In the genomic region with DNA sequence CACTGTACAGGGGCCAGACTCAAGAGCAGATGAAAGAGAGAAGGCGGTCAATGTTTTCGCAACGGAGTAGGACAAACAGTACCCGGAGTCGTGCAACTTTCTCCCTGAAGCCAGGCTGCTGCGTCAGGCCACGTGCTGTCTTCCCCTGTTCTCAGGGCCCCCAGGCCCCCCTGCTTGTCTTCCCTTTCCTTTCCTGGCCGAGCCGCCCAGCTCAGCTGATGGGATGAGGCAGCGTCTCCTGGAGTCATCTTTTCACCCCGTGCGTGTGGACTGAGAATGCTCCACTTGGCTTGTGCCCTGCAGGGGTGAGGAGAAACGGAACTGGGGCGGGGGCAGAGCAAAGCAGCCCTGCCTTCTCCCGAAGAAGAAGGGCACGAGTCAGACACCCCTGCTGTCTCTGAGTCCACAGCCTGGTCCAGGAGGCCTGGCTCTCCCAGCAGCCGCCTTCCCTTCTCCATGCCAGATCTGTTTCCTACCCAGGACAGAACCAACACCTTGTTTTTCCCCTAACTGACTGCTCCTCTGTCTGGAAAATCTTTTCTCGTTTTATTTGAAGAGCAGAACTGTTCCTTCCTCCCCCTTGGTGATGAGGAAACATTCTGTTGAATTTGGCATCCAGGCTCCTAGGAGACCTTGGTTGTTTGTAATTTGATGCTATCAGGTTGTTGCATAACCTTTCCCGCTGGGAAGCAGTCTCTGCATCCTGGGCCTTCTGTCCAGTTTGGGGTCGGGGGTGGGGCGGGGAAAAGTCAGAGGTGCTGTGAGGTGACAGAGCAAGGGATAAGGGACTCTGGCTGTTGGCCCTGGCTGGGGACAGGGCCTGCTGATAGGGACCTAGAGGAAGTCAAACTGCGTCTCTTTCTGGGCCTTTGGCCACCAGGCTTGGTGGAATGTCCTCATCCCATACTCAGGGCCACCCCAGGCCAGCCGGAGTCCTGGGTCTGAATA, we compare ENCODE assay signal across 1 cellular context.
A peak's percentile ranks its signal among the peaks of the same experiment; 100 is the strongest.
TF ChIP-seq lines count a peak whose summit lies in the region.

No MANE protein-coding gene starts in this region.

TF ChIP-seq in HepG2, 621 proteins besides CTCF, POLR2A, EP300 and RAD21 (continued from another document and continues in another):
- peak; percentile 17 for TF ChIP-seq DBP (CRISPR knock-in tag; IDR thresholded peaks at IDR 0.05; ENCODE audit: not compliant biosample characterization)
- peak; percentile 95 for TF ChIP-seq NCOA2 (CRISPR knock-in tag; IDR thresholded peaks at IDR 0.05)
- TF ChIP-seq ELF4 (CRISPR knock-in tag; IDR thresholded peaks at IDR 0.05; ENCODE audit: borderline replicate concordance): peak; percentile 90
- no peak for TF ChIP-seq ZNF496 (CRISPR knock-in tag; IDR thresholded peaks at IDR 0.05; ENCODE audit: insufficient replicate concordance)
- peak; percentile 83 for TF ChIP-seq SOX5 (CRISPR knock-in tag; IDR thresholded peaks at IDR 0.05; ENCODE audit: borderline replicate concordance)
- TF ChIP-seq SIN3A (IDR thresholded peaks at IDR 0.05; ENCODE audit: borderline replicate concordance, low read depth, low read length): peak; percentile 71; the same call in 1 of the 2 replicates
- peak; percentile 59; the same call in 1 of the 2 replicates for TF ChIP-seq TMF1 (CRISPR knock-in tag; IDR thresholded peaks at IDR 0.05; ENCODE audit: low read depth)
- peak; percentile 88 for TF ChIP-seq ZFP37 (CRISPR knock-in tag; IDR thresholded peaks at IDR 0.05; ENCODE audit: borderline replicate concordance)
- peak; percentile 99 for TF ChIP-seq RXRA (CRISPR knock-in tag; IDR thresholded peaks at IDR 0.05)
- TF ChIP-seq XBP1 (CRISPR knock-in tag; IDR thresholded peaks at IDR 0.05): no peak; the same call in 1 of the 2 replicates
- TF ChIP-seq CHD4 (IDR thresholded peaks at IDR 0.05; ENCODE audit: borderline replicate concordance, low read length): peak; percentile 91
- TF ChIP-seq SRF (IDR thresholded peaks at IDR 0.05; ENCODE audit: low read depth, low read length): no peak
- TF ChIP-seq TCF12 (IDR thresholded peaks at IDR 0.05): no peak
- peak; percentile 92 for TF ChIP-seq TCF12 (CRISPR knock-in tag; IDR thresholded peaks at IDR 0.05)
- peak; percentile 59; the same call in 1 of the 2 replicates for TF ChIP-seq ZNF550 (CRISPR knock-in tag; IDR thresholded peaks at IDR 0.05; ENCODE audit: borderline replicate concordance)
- peak; percentile 91; the same call in 1 of the 2 replicates for TF ChIP-seq ZNF230 (CRISPR knock-in tag; IDR thresholded peaks at IDR 0.05)
- TF ChIP-seq, protein P1, sequence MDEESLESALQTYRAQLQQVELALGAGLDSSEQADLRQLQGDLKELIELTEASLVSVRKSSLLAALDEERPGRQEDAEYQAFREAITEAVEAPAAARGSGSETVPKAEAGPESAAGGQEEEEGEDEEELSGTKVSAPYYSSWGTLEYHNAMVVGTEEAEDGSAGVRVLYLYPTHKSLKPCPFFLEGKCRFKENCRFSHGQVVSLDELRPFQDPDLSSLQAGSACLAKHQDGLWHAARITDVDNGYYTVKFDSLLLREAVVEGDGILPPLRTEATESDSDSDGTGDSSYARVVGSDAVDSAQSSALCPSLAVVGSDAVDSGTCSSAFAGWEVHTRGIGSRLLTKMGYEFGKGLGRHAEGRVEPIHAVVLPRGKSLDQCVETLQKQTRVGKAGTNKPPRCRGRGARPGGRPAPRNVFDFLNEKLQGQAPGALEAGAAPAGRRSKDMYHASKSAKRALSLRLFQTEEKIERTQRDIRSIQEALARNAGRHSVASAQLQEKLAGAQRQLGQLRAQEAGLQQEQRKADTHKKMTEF (CRISPR knock-in tag; IDR thresholded peaks at IDR 0.05): peak; percentile 92
- peak; percentile 64 for TF ChIP-seq SAP130 (CRISPR knock-in tag; IDR thresholded peaks at IDR 0.05; ENCODE audit: low read depth)
- TF ChIP-seq ZNF782 (CRISPR knock-in tag; IDR thresholded peaks at IDR 0.05; ENCODE audit: borderline replicate concordance): peak; percentile 28; the same call in 1 of the 2 replicates
- TF ChIP-seq, protein P2, sequence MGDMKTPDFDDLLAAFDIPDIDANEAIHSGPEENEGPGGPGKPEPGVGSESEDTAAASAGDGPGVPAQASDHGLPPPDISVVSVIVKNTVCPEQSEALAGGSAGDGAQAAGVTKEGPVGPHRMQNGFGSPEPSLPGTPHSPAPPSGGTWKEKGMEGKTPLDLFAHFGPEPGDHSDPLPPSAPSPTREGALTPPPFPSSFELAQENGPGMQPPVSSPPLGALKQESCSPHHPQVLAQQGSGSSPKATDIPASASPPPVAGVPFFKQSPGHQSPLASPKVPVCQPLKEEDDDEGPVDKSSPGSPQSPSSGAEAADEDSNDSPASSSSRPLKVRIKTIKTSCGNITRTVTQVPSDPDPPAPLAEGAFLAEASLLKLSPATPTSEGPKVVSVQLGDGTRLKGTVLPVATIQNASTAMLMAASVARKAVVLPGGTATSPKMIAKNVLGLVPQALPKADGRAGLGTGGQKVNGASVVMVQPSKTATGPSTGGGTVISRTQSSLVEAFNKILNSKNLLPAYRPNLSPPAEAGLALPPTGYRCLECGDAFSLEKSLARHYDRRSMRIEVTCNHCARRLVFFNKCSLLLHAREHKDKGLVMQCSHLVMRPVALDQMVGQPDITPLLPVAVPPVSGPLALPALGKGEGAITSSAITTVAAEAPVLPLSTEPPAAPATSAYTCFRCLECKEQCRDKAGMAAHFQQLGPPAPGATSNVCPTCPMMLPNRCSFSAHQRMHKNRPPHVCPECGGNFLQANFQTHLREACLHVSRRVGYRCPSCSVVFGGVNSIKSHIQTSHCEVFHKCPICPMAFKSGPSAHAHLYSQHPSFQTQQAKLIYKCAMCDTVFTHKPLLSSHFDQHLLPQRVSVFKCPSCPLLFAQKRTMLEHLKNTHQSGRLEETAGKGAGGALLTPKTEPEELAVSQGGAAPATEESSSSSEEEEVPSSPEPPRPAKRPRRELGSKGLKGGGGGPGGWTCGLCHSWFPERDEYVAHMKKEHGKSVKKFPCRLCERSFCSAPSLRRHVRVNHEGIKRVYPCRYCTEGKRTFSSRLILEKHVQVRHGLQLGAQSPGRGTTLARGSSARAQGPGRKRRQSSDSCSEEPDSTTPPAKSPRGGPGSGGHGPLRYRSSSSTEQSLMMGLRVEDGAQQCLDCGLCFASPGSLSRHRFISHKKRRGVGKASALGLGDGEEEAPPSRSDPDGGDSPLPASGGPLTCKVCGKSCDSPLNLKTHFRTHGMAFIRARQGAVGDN (CRISPR knock-in tag; IDR thresholded peaks at IDR 0.05): peak; percentile 98
- no peak; the same call in 1 of the 2 replicates for TF ChIP-seq MAF1 (CRISPR knock-in tag; IDR thresholded peaks at IDR 0.05; ENCODE audit: borderline replicate concordance)
- TF ChIP-seq ZNF367 (CRISPR knock-in tag; IDR thresholded peaks at IDR 0.05; ENCODE audit: borderline replicate concordance): no peak
- TF ChIP-seq HDAC6 (IDR thresholded peaks at IDR 0.05; ENCODE audit: low read depth, low read length): no peak
- TF ChIP-seq, protein P3, sequence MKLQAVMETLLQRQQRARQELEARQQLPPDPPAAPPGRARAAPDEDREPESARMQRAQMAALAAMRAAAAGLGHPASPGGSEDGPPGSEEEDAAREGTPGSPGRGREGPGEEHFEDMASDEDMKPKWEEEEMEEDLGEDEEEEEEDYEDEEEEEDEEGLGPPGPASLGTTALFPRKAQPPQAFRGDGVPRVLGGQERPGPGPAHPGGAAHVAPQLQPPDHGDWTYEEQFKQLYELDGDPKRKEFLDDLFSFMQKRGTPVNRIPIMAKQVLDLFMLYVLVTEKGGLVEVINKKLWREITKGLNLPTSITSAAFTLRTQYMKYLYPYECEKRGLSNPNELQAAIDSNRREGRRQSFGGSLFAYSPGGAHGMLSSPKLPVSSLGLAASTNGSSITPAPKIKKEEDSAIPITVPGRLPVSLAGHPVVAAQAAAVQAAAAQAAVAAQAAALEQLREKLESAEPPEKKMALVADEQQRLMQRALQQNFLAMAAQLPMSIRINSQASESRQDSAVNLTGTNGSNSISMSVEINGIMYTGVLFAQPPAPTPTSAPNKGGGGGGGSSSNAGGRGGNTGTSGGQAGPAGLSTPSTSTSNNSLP (IDR thresholded peaks at IDR 0.05; ENCODE audit: low read depth, low read length): peak; percentile 91
- TF ChIP-seq, protein P4, sequence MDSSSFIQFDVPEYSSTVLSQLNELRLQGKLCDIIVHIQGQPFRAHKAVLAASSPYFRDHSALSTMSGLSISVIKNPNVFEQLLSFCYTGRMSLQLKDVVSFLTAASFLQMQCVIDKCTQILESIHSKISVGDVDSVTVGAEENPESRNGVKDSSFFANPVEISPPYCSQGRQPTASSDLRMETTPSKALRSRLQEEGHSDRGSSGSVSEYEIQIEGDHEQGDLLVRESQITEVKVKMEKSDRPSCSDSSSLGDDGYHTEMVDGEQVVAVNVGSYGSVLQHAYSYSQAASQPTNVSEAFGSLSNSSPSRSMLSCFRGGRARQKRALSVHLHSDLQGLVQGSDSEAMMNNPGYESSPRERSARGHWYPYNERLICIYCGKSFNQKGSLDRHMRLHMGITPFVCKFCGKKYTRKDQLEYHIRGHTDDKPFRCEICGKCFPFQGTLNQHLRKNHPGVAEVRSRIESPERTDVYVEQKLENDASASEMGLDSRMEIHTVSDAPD (CRISPR knock-in tag; IDR thresholded peaks at IDR 0.05): no peak; the same call in 1 of the 2 replicates
- TF ChIP-seq ZNF503 (CRISPR knock-in tag; IDR thresholded peaks at IDR 0.05): peak; percentile 74
- peak; percentile 14; the same call in 1 of the 2 replicates for TF ChIP-seq ZFP36L1 (CRISPR knock-in tag; IDR thresholded peaks at IDR 0.05)
- TF ChIP-seq ZFP36L2 (CRISPR knock-in tag; IDR thresholded peaks at IDR 0.05): no peak
- TF ChIP-seq ZNF292 (CRISPR knock-in tag; IDR thresholded peaks at IDR 0.05; ENCODE audit: borderline replicate concordance, low read depth): peak; percentile 85; the same call in 1 of the 2 replicates
- peak; percentile 67 for TF ChIP-seq TFDP1 (CRISPR knock-in tag; IDR thresholded peaks at IDR 0.05; ENCODE audit: borderline replicate concordance)
- TF ChIP-seq ZNF432 (CRISPR knock-in tag; IDR thresholded peaks at IDR 0.05; ENCODE audit: borderline replicate concordance): no peak
